ENCODE assay signal across 10 cellular contexts in genomic region chr19:55172741-55173140, GRCh38. TPM values are rescaled to one million over a fixed set of nuclear protein-coding genes. Genes with fewer than 3 reads are reported as not detected.
DNase-seq lines count a peak whose midpoint lies in the region; ATAC-seq, FAIRE-seq and TF ChIP-seq lines count a peak whose summit lies in the region.
"Had no signal": no experiment of that assay in that cellular context is flagged by ENCODE, and none has a peak within 500 bp of the region (broad histone marks: within the 10 kb centered on the region; RNA-seq: fewer than 3 reads in every experiment).

No MANE protein-coding gene starts in this region.

- H3K27me3 Mint-ChIP-seq in activated T-helper 1 cell treated with anti-CD3 and anti-CD28 coated beads, Interleukin-12 subunit alpha, Interleukin-12 subunit beta, Interleukin-2, Interleukin-4 antibody, amounts not matched to agents 30 ng/mL and 10 ng/mL and 1 ng/mL, durations not matched to agents 14 hours and 24 hours and 36 hours (ENCODE audit: insufficient read depth) = peaks cover 48% of the 10 kb centered on the region

- no peaks in the 10 kb centered on the region for H4K20me1 ChIP-seq in HepG2 (ENCODE audit: insufficient read depth, low read length)

- BruUV-seq in HepG2 (replicated peaks; lab: Mats Ljungman, UMichigan) = no TSS peak

- H3K9me3 ChIP-seq in HepG2 (ENCODE audit: low read length) (no peaks in the 10 kb centered on the region), right lobe of liver (no peaks in the 10 kb centered on the region), iPS DF 6.9 (ENCODE audit: control insufficient read depth, insufficient read depth, low read length) (no peaks in the 10 kb centered on the region)
- H3K9me3 ChIP-seq: body of pancreas had no signal

- H3K79me2 ChIP-seq in HepG2 (ENCODE audit: insufficient read depth, low read length) = no peaks in the 10 kb centered on the region

- H3K36me3 ChIP-seq in HepG2 (replicated peaks in 1 of 2; ENCODE audit: control insufficient read depth in 1 of 2, insufficient read depth in 2 of 2, low read length in 2 of 2) (no peaks in the 10 kb centered on the region), right lobe of liver (no peaks in the 10 kb centered on the region), iPS DF 6.9 (ENCODE audit: control insufficient read depth, insufficient read depth, low read length) (no peaks in the 10 kb centered on the region)

- no peak overlapping the region for H3K27ac ChIP-seq in HepG2 (ENCODE audit: extremely low read length, insufficient read depth, low read length)
- H3K27ac ChIP-seq in right lobe of liver = no peak overlapping the region
- no peak overlapping the region for H3K27ac ChIP-seq in iPS DF 6.9 (ENCODE audit: low read length)
- H3K27ac ChIP-seq: body of pancreas had no signal

- TF ChIP-seq POLR2A in HepG2 (IDR thresholded peaks at IDR 0.05; ENCODE audit: insufficient read depth in 1 of 2, low read depth in 2 of 2, low read length in 2 of 2) (no peak), right lobe of liver (IDR thresholded peaks at IDR 0.05) (no peak)

- peak overlapping the region; percentile 70 for H3K4me3 Mint-ChIP-seq in activated T-helper 1 cell treated with anti-CD3 and anti-CD28 coated beads, Interleukin-12 subunit alpha, Interleukin-12 subunit beta, Interleukin-2, Interleukin-4 antibody, amounts not matched to agents 30 ng/mL and 10 ng/mL and 1 ng/mL, durations not matched to agents 14 hours and 24 hours and 36 hours

- TF ChIP-seq EP300 in HepG2 (IDR thresholded peaks at IDR 0.05; ENCODE audit: low read depth in 2 of 2, low read length in 2 of 2) = no peak
- TF ChIP-seq EP300 in HepG2 (CRISPR knock-in tag; IDR thresholded peaks at IDR 0.05; ENCODE audit: borderline replicate concordance) = no peak

- peak; percentile 10; the same call in 2 of the 3 replicates for ATAC-seq in HepG2
- no peak for ATAC-seq in right lobe of liver
- ATAC-seq in GM19324 (IDR thresholded peaks at IDR 0.05; ENCODE audit: low FRiP score, unreplicated experiment) = no peak
- ATAC-seq in left lobe of liver = no peak
- no peak for ATAC-seq in GM18520 (IDR thresholded peaks at IDR 0.05; ENCODE audit: unreplicated experiment)
- ATAC-seq: body of pancreas had no signal

- CTCF ChIA-PET in HepG2 (lab: Yijun Ruan, JAX; ENCODE audit: low intra/inter-chr PET ratio, low total read pairs) = no interaction called here

- in situ Hi-C loops in HepG2 (cut with HindIII; ENCODE audit: extremely low pct_ligation_motif_present, low pct_unique_long_range_greater_than_20kb) = no loop called here

- no peak for DNase-seq in HepG2 (ENCODE audit: low spot score)
- no peak for DNase-seq in right lobe of liver
- DNase-seq in activated T-helper 1 cell treated with anti-CD3 and anti-CD28 coated beads, Interleukin-12 subunit alpha, Interleukin-12 subunit beta, Interleukin-2, Interleukin-4 antibody, amounts not matched to agents 30 ng/mL and 10 ng/mL and 1 ng/mL, durations not matched to agents 14 hours and 24 hours and 36 hours (ENCODE audit: low spot score) = no peak
- DNase-seq in iPS DF 6.9 (ENCODE audit: low read depth, low spot score) = no peak
- DNase-seq in left lobe of liver (ENCODE audit: low spot score) = no peak
- DNase-seq in HuH-7.5 (ENCODE audit: low spot score) = no peak
- DNase-seq: body of pancreas, DMS53 had no signal

- H3K27ac Mint-ChIP-seq in activated T-helper 1 cell treated with anti-CD3 and anti-CD28 coated beads, Interleukin-12 subunit alpha, Interleukin-12 subunit beta, Interleukin-2, Interleukin-4 antibody, amounts not matched to agents 30 ng/mL and 10 ng/mL and 1 ng/mL, durations not matched to agents 14 hours and 24 hours and 36 hours = no peak overlapping the region

- POLR2A ChIA-PET in HepG2 (lab: Yijun Ruan, JAX) = interaction anchor here (1.4 to 1.7 kb wide), 2 partner anchors 34 to 36 kb away, joined by 3 to 7 read pairs; partner anchors contain the start of gene PTPRH

- FAIRE-seq in HepG2 (lab: Jason Lieb, UNC) = no peak

- H3K27me3 ChIP-seq in HepG2 (ENCODE audit: control insufficient read depth in 1 of 2, insufficient read depth in 2 of 2, low read length in 2 of 2) (peaks cover 3 to 40% of the 10 kb centered on the region in 2 experiments), right lobe of liver (peaks cover 0 to 19% of the 10 kb centered on the region in 2 donors), iPS DF 6.9 (ENCODE audit: control insufficient read depth, insufficient read depth, low read length) (peaks cover 3% of the 10 kb centered on the region; the same call in 1 of the 2 replicates)

- no peak for TF ChIP-seq RAD21 in HepG2 (CRISPR knock-in tag; IDR thresholded peaks at IDR 0.05)

- no peaks in the 10 kb centered on the region for H3K9me3 Mint-ChIP-seq in activated T-helper 1 cell treated with anti-CD3 and anti-CD28 coated beads, Interleukin-12 subunit alpha, Interleukin-12 subunit beta, Interleukin-2, Interleukin-4 antibody, amounts not matched to agents 30 ng/mL and 10 ng/mL and 1 ng/mL, durations not matched to agents 14 hours and 24 hours and 36 hours

- H3K36me3 Mint-ChIP-seq in activated T-helper 1 cell treated with anti-CD3 and anti-CD28 coated beads, Interleukin-12 subunit alpha, Interleukin-12 subunit beta, Interleukin-2, Interleukin-4 antibody, amounts not matched to agents 30 ng/mL and 10 ng/mL and 1 ng/mL, durations not matched to agents 14 hours and 24 hours and 36 hours (ENCODE audit: low read depth) = no peaks in the 10 kb centered on the region

- WGBS in HepG2 (ENCODE audit: low lambda C conversion rate) = 16% methylated on average over 12 of the region's 12 CpGs
- WGBS in right lobe of liver (ENCODE audit: insufficient coverage, low coverage, low lambda C conversion rate, missing lambda C conversion rate) = 17% methylated on average over 11 of the region's 12 CpGs
- no CpG with 5 or more reads among the region's 12 CpGs for WGBS in iPS DF 6.9 (ENCODE audit: insufficient coverage, insufficient read length)

- H3K4me3 ChIP-seq in HepG2 (replicated peaks in 1 of 3; ENCODE audit: insufficient read depth in 1 of 3, low read depth in 2 of 3, low read length in 3 of 3) (peak overlapping the region in 1 of 3 experiments; percentile 77; a peak in 1 of 6 replicates), right lobe of liver (no peak overlapping the region), iPS DF 6.9 (ENCODE audit: low read length) (peak overlapping the region; percentile 62; the same call in 1 of the 2 replicates)
- H3K4me3 ChIP-seq: body of pancreas had no signal

- peaks cover 15% of the 10 kb centered on the region for H3K4me1 Mint-ChIP-seq in activated T-helper 1 cell treated with anti-CD3 and anti-CD28 coated beads, Interleukin-12 subunit alpha, Interleukin-12 subunit beta, Interleukin-2, Interleukin-4 antibody, amounts not matched to agents 30 ng/mL and 10 ng/mL and 1 ng/mL, durations not matched to agents 14 hours and 24 hours and 36 hours (ENCODE audit: low read depth)

- H3K9ac ChIP-seq in HepG2 (ENCODE audit: insufficient read depth, low read depth, low read length) = no peak overlapping the region

- no peak overlapping the region for H2AFZ ChIP-seq in HepG2 (ENCODE audit: low read length)

- intact Hi-C loops in HepG2 (cut with micrococcal nuclease; ENCODE audit: unreplicated experiment) = no loop called here
- intact Hi-C loops in right lobe of liver (cut with DNase I) = no loop called here
- intact Hi-C loops in activated T-helper 1 cell treated with anti-CD3 and anti-CD28 coated beads, Interleukin-12 subunit alpha, Interleukin-12 subunit beta, Interleukin-2, Interleukin-4 antibody, amounts not matched to agents 30 ng/mL and 10 ng/mL and 1 ng/mL, durations not matched to agents 14 hours and 24 hours and 36 hours (cut with micrococcal nuclease) = no loop called here

- peaks cover 16% of the 10 kb centered on the region; the same call in 1 of the 2 replicates for H3K4me1 ChIP-seq in HepG2 (ENCODE audit: insufficient read depth, low read length)
- no peaks in the 10 kb centered on the region for H3K4me1 ChIP-seq in right lobe of liver
- 0 out of 2 replicates have a peak, but pooled peaks cover 2% of the 10 kb centered on the region for H3K4me1 ChIP-seq in iPS DF 6.9 (ENCODE audit: control insufficient read depth, insufficient read depth, low read length)

- TF ChIP-seq CTCF in HepG2 (CRISPR knock-in tag; IDR thresholded peaks at IDR 0.05) (no peak), right lobe of liver (IDR thresholded peaks at IDR 0.05) (no peak)

- H3K4me2 ChIP-seq in HepG2 (ENCODE audit: low read depth, low read length) = peak overlapping the region; percentile 94; the same call in 1 of the 2 replicates

RNA-seq across cellular contexts. Expression of gene DNAAF3, which starts 6.3 kb away (rescaled TPM):
- total RNA-seq in HepG2 (2016; rRNA removed; fragmentation: Illumina TruSeq; extraction: Trizol) (0.40 and 0.41 TPM in 2 replicates), right lobe of liver (1 to 10 TPM in 2 of 6 experiments, under 1 TPM in 4; 0.22 to 4.3 (median 0.49) TPM), left lobe of liver (0.63 TPM)
- total RNA-seq in HepG2 (2016; cell fraction: cytosol; rRNA removed; fragmentation: Illumina TruSeq; extraction: Trizol; ENCODE audit: low read depth) = 0.40 TPM in 1 of 2 replicates, not detected in the other
- 0.17 and 0.30 TPM in 2 replicates for total RNA-seq in HepG2 (2016; cell fraction: insoluble cytoplasmic fraction; rRNA removed; fragmentation: Illumina TruSeq; extraction: Trizol)
- 0.17 and 0.34 TPM in 2 replicates for total RNA-seq in HepG2 (2016; cell fraction: membrane; rRNA removed; fragmentation: Illumina TruSeq; extraction: Trizol)
- total RNA-seq in HepG2 (2016; cell fraction: nucleus; rRNA removed; fragmentation: Illumina TruSeq; extraction: Trizol) = 0.66 and 1.1 TPM in 2 replicates
- polyA plus RNA-seq in HepG2 (2011; rRNA removed) = 0.30 and 0.33 TPM in 2 replicates
- polyA plus RNA-seq in HepG2 (2011; cell fraction: cytosol; rRNA removed) = 0.12 and 0.27 TPM in 2 replicates
- polyA plus RNA-seq in HepG2 (2011; cell fraction: nucleus; rRNA removed) = 1.0 and 1.6 TPM in 2 replicates
- 0.24 and 0.31 TPM in 2 replicates for polyA plus RNA-seq in HepG2 (2012)
- 0.28 TPM in 1 of 2 replicates, not detected in the other for polyA plus RNA-seq in HepG2 (2016; cell fraction: cytosol; fragmentation: Illumina TruSeq; extraction: Trizol; ENCODE audit: low read depth)
- polyA plus RNA-seq in HepG2 (2016; cell fraction: insoluble cytoplasmic fraction; fragmentation: Illumina TruSeq; extraction: Trizol; ENCODE audit: low read depth) = 0.41 and 0.73 TPM in 2 replicates
- polyA plus RNA-seq in HepG2 (2016; cell fraction: membrane; fragmentation: Illumina TruSeq; extraction: Trizol; ENCODE audit: low read depth) = not detected in 2 replicates
- 1.1 and 1.9 TPM in 2 replicates for polyA plus RNA-seq in HepG2 (2016; cell fraction: nucleus; fragmentation: Illumina TruSeq; extraction: Trizol; ENCODE audit: insufficient read depth, low read depth)
- 0.06 and 16.2 TPM in 2 replicates for polyA minus RNA-seq in HepG2 (2011; rRNA and poly(A)+ RNA removed; ENCODE audit: low replicate concordance)
- not detected in 2 replicates for polyA minus RNA-seq in HepG2 (2011; cell fraction: cytosol; rRNA and poly(A)+ RNA removed)
- polyA minus RNA-seq in HepG2 (2011; cell fraction: nucleus; rRNA and poly(A)+ RNA removed) = 0.26 TPM in 1 of 2 replicates, not detected in the other
- total RNA-seq in activated T-helper 1 cell treated with anti-CD3 and anti-CD28 coated beads, Interleukin-12 subunit alpha, Interleukin-12 subunit beta, Interleukin-2, Interleukin-4 antibody, amounts not matched to agents 30 ng/mL and 10 ng/mL and 1 ng/mL, durations not matched to agents 14 hours and 24 hours and 36 hours = 0.36 TPM in 1 of 2 replicates, not detected in the other

RNA-seq across cellular contexts. Expression of gene SYT5, which starts 7.3 kb away (rescaled TPM):
- total RNA-seq in HepG2 (2016; rRNA removed; fragmentation: Illumina TruSeq; extraction: Trizol) = not detected in 2 replicates
- total RNA-seq in HepG2 (2016; cell fraction: cytosol; rRNA removed; fragmentation: Illumina TruSeq; extraction: Trizol; ENCODE audit: low read depth) = not detected in 2 replicates
- total RNA-seq in HepG2 (2016; cell fraction: insoluble cytoplasmic fraction; rRNA removed; fragmentation: Illumina TruSeq; extraction: Trizol) = not detected in 2 replicates
- total RNA-seq in HepG2 (2016; cell fraction: membrane; rRNA removed; fragmentation: Illumina TruSeq; extraction: Trizol) = not detected in 2 replicates
- total RNA-seq in HepG2 (2016; cell fraction: nucleus; rRNA removed; fragmentation: Illumina TruSeq; extraction: Trizol) = 0.12 TPM in 1 of 2 replicates, not detected in the other
- 0.04 TPM in 1 of 2 replicates, not detected in the other for polyA plus RNA-seq in HepG2 (2011; rRNA removed)
- 0.11 TPM in 1 of 2 replicates, not detected in the other for polyA plus RNA-seq in HepG2 (2011; cell fraction: cytosol; rRNA removed)
- polyA plus RNA-seq in HepG2 (2011; cell fraction: nucleus; rRNA removed) = 0.87 and 0.90 TPM in 2 replicates
- polyA plus RNA-seq in HepG2 (2012) = 0.24 and 0.25 TPM in 2 replicates
- polyA plus RNA-seq in HepG2 (2016; cell fraction: cytosol; fragmentation: Illumina TruSeq; extraction: Trizol; ENCODE audit: low read depth) = not detected in 2 replicates
- not detected in 2 replicates for polyA plus RNA-seq in HepG2 (2016; cell fraction: insoluble cytoplasmic fraction; fragmentation: Illumina TruSeq; extraction: Trizol; ENCODE audit: low read depth)
- not detected in 2 replicates for polyA plus RNA-seq in HepG2 (2016; cell fraction: membrane; fragmentation: Illumina TruSeq; extraction: Trizol; ENCODE audit: low read depth)
- not detected in 2 replicates for polyA plus RNA-seq in HepG2 (2016; cell fraction: nucleus; fragmentation: Illumina TruSeq; extraction: Trizol; ENCODE audit: insufficient read depth, low read depth)
- 0.05 and 0.52 TPM in 2 replicates for polyA minus RNA-seq in HepG2 (2011; rRNA and poly(A)+ RNA removed; ENCODE audit: low replicate concordance)
- polyA minus RNA-seq in HepG2 (2011; cell fraction: cytosol; rRNA and poly(A)+ RNA removed) = not detected in 2 replicates
- 0.62 and 2.8 TPM in 2 replicates for polyA minus RNA-seq in HepG2 (2011; cell fraction: nucleus; rRNA and poly(A)+ RNA removed)
- 1 to 10 TPM in 1 of 6 experiments, under 1 TPM in 1, not detected in 4; 0.06 to 1.7 TPM for total RNA-seq in right lobe of liver
- not detected in 2 replicates for total RNA-seq in activated T-helper 1 cell treated with anti-CD3 and anti-CD28 coated beads, Interleukin-12 subunit alpha, Interleukin-12 subunit beta, Interleukin-2, Interleukin-4 antibody, amounts not matched to agents 30 ng/mL and 10 ng/mL and 1 ng/mL, durations not matched to agents 14 hours and 24 hours and 36 hours
- total RNA-seq in left lobe of liver = 0.20 TPM

RNA-seq across cellular contexts. Expression of gene TNNI3, which starts 15.2 kb away (rescaled TPM):
- total RNA-seq in HepG2 (2016; rRNA removed; fragmentation: Illumina TruSeq; extraction: Trizol) (3.5 and 3.7 TPM in 2 replicates), right lobe of liver (under 1 TPM in 3 of 6 experiments, not detected in 3; 0.43 to 0.83 (median 0.62) TPM), left lobe of liver (not detected)
- 1.9 and 3.2 TPM in 2 replicates for total RNA-seq in HepG2 (2016; cell fraction: cytosol; rRNA removed; fragmentation: Illumina TruSeq; extraction: Trizol; ENCODE audit: low read depth)
- 3.8 and 5.6 TPM in 2 replicates for total RNA-seq in HepG2 (2016; cell fraction: insoluble cytoplasmic fraction; rRNA removed; fragmentation: Illumina TruSeq; extraction: Trizol)
- 2.0 and 2.4 TPM in 2 replicates for total RNA-seq in HepG2 (2016; cell fraction: membrane; rRNA removed; fragmentation: Illumina TruSeq; extraction: Trizol)
- total RNA-seq in HepG2 (2016; cell fraction: nucleus; rRNA removed; fragmentation: Illumina TruSeq; extraction: Trizol) = 1.6 and 2.3 TPM in 2 replicates
- 3.7 TPM in 2 replicates for polyA plus RNA-seq in HepG2 (2011; rRNA removed)
- 4.8 and 5.7 TPM in 2 replicates for polyA plus RNA-seq in HepG2 (2011; cell fraction: cytosol; rRNA removed)
- polyA plus RNA-seq in HepG2 (2011; cell fraction: nucleus; rRNA removed) = 2.4 and 3.1 TPM in 2 replicates
- polyA plus RNA-seq in HepG2 (2012) = 4.6 and 9.0 TPM in 2 replicates
- polyA plus RNA-seq in HepG2 (2016; cell fraction: cytosol; fragmentation: Illumina TruSeq; extraction: Trizol; ENCODE audit: low read depth) = 1.5 and 2.8 TPM in 2 replicates
- polyA plus RNA-seq in HepG2 (2016; cell fraction: insoluble cytoplasmic fraction; fragmentation: Illumina TruSeq; extraction: Trizol; ENCODE audit: low read depth) = 4.3 and 5.1 TPM in 2 replicates
- polyA plus RNA-seq in HepG2 (2016; cell fraction: membrane; fragmentation: Illumina TruSeq; extraction: Trizol; ENCODE audit: low read depth) = 1.1 and 1.6 TPM in 2 replicates
- polyA plus RNA-seq in HepG2 (2016; cell fraction: nucleus; fragmentation: Illumina TruSeq; extraction: Trizol; ENCODE audit: insufficient read depth, low read depth) = 3.4 TPM in 2 replicates
- 0.48 and 0.75 TPM in 2 replicates for polyA minus RNA-seq in HepG2 (2011; rRNA and poly(A)+ RNA removed; ENCODE audit: low replicate concordance)
- not detected in 2 replicates for polyA minus RNA-seq in HepG2 (2011; cell fraction: cytosol; rRNA and poly(A)+ RNA removed)
- polyA minus RNA-seq in HepG2 (2011; cell fraction: nucleus; rRNA and poly(A)+ RNA removed) = not detected in 2 replicates
- total RNA-seq in activated T-helper 1 cell treated with anti-CD3 and anti-CD28 coated beads, Interleukin-12 subunit alpha, Interleukin-12 subunit beta, Interleukin-2, Interleukin-4 antibody, amounts not matched to agents 30 ng/mL and 10 ng/mL and 1 ng/mL, durations not matched to agents 14 hours and 24 hours and 36 hours = not detected in 2 replicates
- total RNA-seq: body of pancreas had no signal

RNA-seq across cellular contexts. Expression of gene TNNT1, which starts 23.7 kb away (rescaled TPM):
- total RNA-seq in HepG2 (2016; rRNA removed; fragmentation: Illumina TruSeq; extraction: Trizol) = 1.3 and 1.4 TPM in 2 replicates
- total RNA-seq in HepG2 (2016; cell fraction: cytosol; rRNA removed; fragmentation: Illumina TruSeq; extraction: Trizol; ENCODE audit: low read depth) = 0.91 and 3.3 TPM in 2 replicates
- 1.3 and 1.5 TPM in 2 replicates for total RNA-seq in HepG2 (2016; cell fraction: insoluble cytoplasmic fraction; rRNA removed; fragmentation: Illumina TruSeq; extraction: Trizol)
- 3.2 and 3.6 TPM in 2 replicates for total RNA-seq in HepG2 (2016; cell fraction: membrane; rRNA removed; fragmentation: Illumina TruSeq; extraction: Trizol)
- total RNA-seq in HepG2 (2016; cell fraction: nucleus; rRNA removed; fragmentation: Illumina TruSeq; extraction: Trizol) = 0.99 and 1.1 TPM in 2 replicates
- 1.3 and 2.4 TPM in 2 replicates for polyA plus RNA-seq in HepG2 (2011; rRNA removed)
- polyA plus RNA-seq in HepG2 (2011; cell fraction: cytosol; rRNA removed) = 2.1 and 2.2 TPM in 2 replicates
- polyA plus RNA-seq in HepG2 (2011; cell fraction: nucleus; rRNA removed) = 1.6 and 1.8 TPM in 2 replicates
- 1.8 and 3.8 TPM in 2 replicates for polyA plus RNA-seq in HepG2 (2012)
- polyA plus RNA-seq in HepG2 (2016; cell fraction: cytosol; fragmentation: Illumina TruSeq; extraction: Trizol; ENCODE audit: low read depth) = 3.1 and 3.6 TPM in 2 replicates
- 0.81 and 1.7 TPM in 2 replicates for polyA plus RNA-seq in HepG2 (2016; cell fraction: insoluble cytoplasmic fraction; fragmentation: Illumina TruSeq; extraction: Trizol; ENCODE audit: low read depth)
- 2.3 and 3.5 TPM in 2 replicates for polyA plus RNA-seq in HepG2 (2016; cell fraction: membrane; fragmentation: Illumina TruSeq; extraction: Trizol; ENCODE audit: low read depth)
- 1.7 and 2.1 TPM in 2 replicates for polyA plus RNA-seq in HepG2 (2016; cell fraction: nucleus; fragmentation: Illumina TruSeq; extraction: Trizol; ENCODE audit: insufficient read depth, low read depth)
- polyA minus RNA-seq in HepG2 (2011; rRNA and poly(A)+ RNA removed; ENCODE audit: low replicate concordance) = 0.64 and 6.2 TPM in 2 replicates
- 2.5 TPM in 1 of 2 replicates, not detected in the other for polyA minus RNA-seq in HepG2 (2011; cell fraction: cytosol; rRNA and poly(A)+ RNA removed)
- polyA minus RNA-seq in HepG2 (2011; cell fraction: nucleus; rRNA and poly(A)+ RNA removed) = 1.0 TPM in 1 of 2 replicates, not detected in the other
- 10 to 100 TPM in 1 of 6 experiments, 1 to 10 TPM in 3, not detected in 2; 1.2 to 10.9 (median 1.6) TPM for total RNA-seq in right lobe of liver
- not detected in 2 replicates for total RNA-seq in activated T-helper 1 cell treated with anti-CD3 and anti-CD28 coated beads, Interleukin-12 subunit alpha, Interleukin-12 subunit beta, Interleukin-2, Interleukin-4 antibody, amounts not matched to agents 30 ng/mL and 10 ng/mL and 1 ng/mL, durations not matched to agents 14 hours and 24 hours and 36 hours
- total RNA-seq in left lobe of liver = 0.18 TPM
- total RNA-seq: body of pancreas had no signal

RNA-seq across cellular contexts. Expression of gene PTPRH, which starts 36.6 kb away (rescaled TPM):
- total RNA-seq in HepG2 (2016; rRNA removed; fragmentation: Illumina TruSeq; extraction: Trizol) (9.9 and 14.7 TPM in 2 replicates), right lobe of liver (10 to 100 TPM in 3 of 6 experiments, 1 to 10 TPM in 3; 4.2 to 25.9 (median 12.9) TPM), left lobe of liver (6.3 TPM)
- 1.9 and 2.0 TPM in 2 replicates for total RNA-seq in HepG2 (2016; cell fraction: cytosol; rRNA removed; fragmentation: Illumina TruSeq; extraction: Trizol; ENCODE audit: low read depth)
- 8.4 and 15.2 TPM in 2 replicates for total RNA-seq in HepG2 (2016; cell fraction: insoluble cytoplasmic fraction; rRNA removed; fragmentation: Illumina TruSeq; extraction: Trizol)
- total RNA-seq in HepG2 (2016; cell fraction: membrane; rRNA removed; fragmentation: Illumina TruSeq; extraction: Trizol) = 5.0 and 5.3 TPM in 2 replicates
- total RNA-seq in HepG2 (2016; cell fraction: nucleus; rRNA removed; fragmentation: Illumina TruSeq; extraction: Trizol) = 13.3 and 16.9 TPM in 2 replicates
- 125 and 166 TPM in 2 replicates for polyA plus RNA-seq in HepG2 (2011; rRNA removed)
- 78.8 and 83.6 TPM in 2 replicates for polyA plus RNA-seq in HepG2 (2011; cell fraction: cytosol; rRNA removed)
- 220 and 225 TPM in 2 replicates for polyA plus RNA-seq in HepG2 (2011; cell fraction: nucleus; rRNA removed)
- polyA plus RNA-seq in HepG2 (2012) = 52.4 and 60.5 TPM in 2 replicates
- polyA plus RNA-seq in HepG2 (2016; cell fraction: cytosol; fragmentation: Illumina TruSeq; extraction: Trizol; ENCODE audit: low read depth) = 0.66 and 0.80 TPM in 2 replicates
- 5.8 and 6.3 TPM in 2 replicates for polyA plus RNA-seq in HepG2 (2016; cell fraction: insoluble cytoplasmic fraction; fragmentation: Illumina TruSeq; extraction: Trizol; ENCODE audit: low read depth)
- polyA plus RNA-seq in HepG2 (2016; cell fraction: membrane; fragmentation: Illumina TruSeq; extraction: Trizol; ENCODE audit: low read depth) = 1.2 and 2.2 TPM in 2 replicates
- polyA plus RNA-seq in HepG2 (2016; cell fraction: nucleus; fragmentation: Illumina TruSeq; extraction: Trizol; ENCODE audit: insufficient read depth, low read depth) = 19.3 and 22.0 TPM in 2 replicates
- 4.3 and 150 TPM in 2 replicates for polyA minus RNA-seq in HepG2 (2011; rRNA and poly(A)+ RNA removed; ENCODE audit: low replicate concordance)
- polyA minus RNA-seq in HepG2 (2011; cell fraction: cytosol; rRNA and poly(A)+ RNA removed) = 36.0 and 38.7 TPM in 2 replicates
- 84.6 and 100 TPM in 2 replicates for polyA minus RNA-seq in HepG2 (2011; cell fraction: nucleus; rRNA and poly(A)+ RNA removed)
- total RNA-seq in activated T-helper 1 cell treated with anti-CD3 and anti-CD28 coated beads, Interleukin-12 subunit alpha, Interleukin-12 subunit beta, Interleukin-2, Interleukin-4 antibody, amounts not matched to agents 30 ng/mL and 10 ng/mL and 1 ng/mL, durations not matched to agents 14 hours and 24 hours and 36 hours = 0.16 TPM in 1 of 2 replicates, not detected in the other
